29 cellular contexts compared by ENCODE assay signal in genomic region chr14:39307815-39308214, GRCh38.
"Had no signal": no experiment of that assay in that cellular context is flagged by ENCODE, and none has a peak within 500 bp of the region (broad histone marks: within the 10 kb centered on the region; RNA-seq: fewer than 3 reads in every experiment).

No MANE protein-coding gene starts in this region.

- H3K4me1 ChIP-seq: suprapubic skin, testis, thyroid gland, tibial artery, tibial nerve, transverse colon, upper lobe of left lung, upper lobe of right lung, uterus, vagina had no signal

- H3K27ac ChIP-seq: stomach, suprapubic skin, testis, thoracic aorta, thyroid gland, tibial artery, tibial nerve, transverse colon, upper lobe of left lung, upper lobe of right lung, uterus, vagina had no signal

- H3K4me3 ChIP-seq: stomach, suprapubic skin, testis, thoracic aorta, thyroid gland, tibial artery, tibial nerve, transverse colon, upper lobe of left lung, upper lobe of right lung, uterus, vagina had no signal

- H3K9me3 Mint-ChIP-seq: stimulated activated effector memory CD8-positive, alpha-beta T cell treated with anti-CD3 and anti-CD28 coated beads, Interleukin-12 subunit alpha, Interleukin-12 subunit beta, amount 100 ng/mL, for 72 hours; stimulated activated memory B cell treated with anti-CD40 and anti-IgM and Interleukin-4, amounts not matched to agents 10 μg/mL and 1 μg/mL and 100 μg/mL, for 72 hours; stimulated activated naive B cell treated with anti-CD40 and anti-IgM and Interleukin-4, amounts not matched to agents 10 μg/mL and 1 μg/mL and 100 μg/mL, for 72 hours; stimulated activated naive CD8-positive, alpha-beta T cell treated with anti-CD3 and anti-CD28 coated beads, Interleukin-15, amount 100 ng/mL, for 72 hours; stimulated activated naive CD8-positive, alpha-beta T cell treated with anti-CD3 and anti-CD28 coated beads, Interleukin-15, Interleukin-2, amounts not matched to agents 100 ng/mL and 50 ng/mL, for 24 hours; type B pancreatic cell had no signal

- H3K9me3 ChIP-seq: stomach, suprapubic skin, testis, thoracic aorta, thyroid gland, tibial artery, tibial nerve, transverse colon, upper lobe of left lung, upper lobe of right lung, uterus, vagina had no signal

- DNase-seq: stimulated activated CD4-positive, alpha-beta T cell treated with anti-CD3 and anti-CD28 coated beads, Interleukin-2, amount 100 ng/mL, for 48 hours; stimulated activated CD4-positive, alpha-beta T cell treated with anti-CD3 and anti-CD28 coated beads, Interleukin-4, amount 100 ng/mL, for 1 hour; stimulated activated CD4-positive, alpha-beta T cell treated with anti-CD3 and anti-CD28 coated beads, Interleukin-4, amount 100 ng/mL, for 24 hours; stimulated activated CD4-positive, alpha-beta T cell treated with anti-CD3 and anti-CD28 coated beads, Interleukin-4, amount 100 ng/mL, for 4 hours; stimulated activated CD8-positive, alpha-beta memory T cell treated with anti-CD3 and anti-CD28 coated beads, Interleukin-4, amount 100 ng/mL, for 48 hours; stimulated activated naive B cell treated with anti-CD40 and anti-IgM and Interleukin-4, amounts not matched to agents 10 μg/mL and 1 μg/mL and 100 μg/mL, for 72 hours; stimulated activated naive CD4-positive, alpha-beta T cell; stimulated activated naive CD4-positive, alpha-beta T cell treated with Interleukin-2 at 50 U/mL for 16 hours; stimulated activated naive CD8-positive, alpha-beta T cell treated with anti-CD3 and anti-CD28 coated beads, Interleukin-15, amount 100 ng/mL, for 72 hours; stimulated activated naive CD8-positive, alpha-beta T cell treated with anti-CD3 and anti-CD28 coated beads, Interleukin-15, Interleukin-2, amounts not matched to agents 100 U/mL and 50 U/mL, for 24 hours; stomach; substantia nigra; testis; thyroid gland; tibial artery; transverse colon; trophoblast cell; upper lobe of left lung; upper lobe of right lung; uterus had no signal

- H3K27ac Mint-ChIP-seq: stimulated activated effector memory CD8-positive, alpha-beta T cell treated with anti-CD3 and anti-CD28 coated beads, Interleukin-12 subunit alpha, Interleukin-12 subunit beta, amount 100 ng/mL, for 72 hours; stimulated activated memory B cell treated with anti-CD40 and anti-IgM and Interleukin-4, amounts not matched to agents 10 μg/mL and 1 μg/mL and 100 μg/mL, for 72 hours; stimulated activated naive B cell treated with anti-CD40 and anti-IgM and Interleukin-4, amounts not matched to agents 10 μg/mL and 1 μg/mL and 100 μg/mL, for 72 hours; stimulated activated naive CD8-positive, alpha-beta T cell treated with anti-CD3 and anti-CD28 coated beads, Interleukin-15, Interleukin-2, amounts not matched to agents 100 ng/mL and 50 ng/mL, for 24 hours; type B pancreatic cell had no signal

- H3K27me3 Mint-ChIP-seq: stimulated activated memory B cell treated with anti-CD40 and anti-IgM and Interleukin-4, amounts not matched to agents 10 μg/mL and 1 μg/mL and 100 μg/mL, for 72 hours; stimulated activated naive B cell treated with anti-CD40 and anti-IgM and Interleukin-4, amounts not matched to agents 10 μg/mL and 1 μg/mL and 100 μg/mL, for 72 hours; stimulated activated naive CD8-positive, alpha-beta T cell treated with anti-CD3 and anti-CD28 coated beads, Interleukin-15, amount 100 ng/mL, for 72 hours; stimulated activated naive CD8-positive, alpha-beta T cell treated with anti-CD3 and anti-CD28 coated beads, Interleukin-15, Interleukin-2, amounts not matched to agents 100 ng/mL and 50 ng/mL, for 24 hours; type B pancreatic cell had no signal

- H3K27me3 ChIP-seq: stomach, suprapubic skin, testis, thyroid gland, tibial artery, tibial nerve, transverse colon, upper lobe of left lung, upper lobe of right lung, uterus, vagina had no signal

- FAIRE-seq: urothelium cell line had no signal

- H3K36me3 ChIP-seq: thyroid gland had no signal

- ATAC-seq: stimulated activated effector memory CD8-positive, alpha-beta T cell treated with anti-CD3 and anti-CD28 coated beads, Interleukin-12 subunit alpha, Interleukin-12 subunit beta, amount 100 ng/mL, for 72 hours; stimulated activated memory B cell treated with anti-CD40 and anti-IgM and Interleukin-4, amounts not matched to agents 10 μg/mL and 1 μg/mL and 100 μg/mL, for 72 hours; stimulated activated naive B cell treated with anti-CD40 and anti-IgM and Interleukin-4, amounts not matched to agents 10 μg/mL and 1 μg/mL and 100 μg/mL, for 72 hours; stimulated activated naive CD8-positive, alpha-beta T cell treated with anti-CD3 and anti-CD28 coated beads, Interleukin-15, amount 100 ng/mL, for 72 hours; stimulated activated naive CD8-positive, alpha-beta T cell treated with anti-CD3 and anti-CD28 coated beads, Interleukin-15, Interleukin-2, amounts not matched to agents 100 U/mL and 50 U/mL, for 24 hours; upper lobe of right lung had no signal

- H3K4me1 Mint-ChIP-seq: stimulated activated memory B cell treated with anti-CD40 and anti-IgM and Interleukin-4, amounts not matched to agents 10 μg/mL and 1 μg/mL and 100 μg/mL, for 72 hours; stimulated activated naive B cell treated with anti-CD40 and anti-IgM and Interleukin-4, amounts not matched to agents 10 μg/mL and 1 μg/mL and 100 μg/mL, for 72 hours had no signal

- H3K4me3 Mint-ChIP-seq: stimulated activated effector memory CD8-positive, alpha-beta T cell treated with anti-CD3 and anti-CD28 coated beads, Interleukin-12 subunit alpha, Interleukin-12 subunit beta, amount 100 ng/mL, for 72 hours; stimulated activated memory B cell treated with anti-CD40 and anti-IgM and Interleukin-4, amounts not matched to agents 10 μg/mL and 1 μg/mL and 100 μg/mL, for 72 hours; stimulated activated naive B cell treated with anti-CD40 and anti-IgM and Interleukin-4, amounts not matched to agents 10 μg/mL and 1 μg/mL and 100 μg/mL, for 72 hours; stimulated activated naive CD8-positive, alpha-beta T cell treated with anti-CD3 and anti-CD28 coated beads, Interleukin-15, amount 100 ng/mL, for 72 hours; stimulated activated naive CD8-positive, alpha-beta T cell treated with anti-CD3 and anti-CD28 coated beads, Interleukin-15, Interleukin-2, amounts not matched to agents 100 ng/mL and 50 ng/mL, for 24 hours; type B pancreatic cell had no signal
